Comparison of ENCODE assay signal across 15 cellular contexts in the genomic region with DNA sequence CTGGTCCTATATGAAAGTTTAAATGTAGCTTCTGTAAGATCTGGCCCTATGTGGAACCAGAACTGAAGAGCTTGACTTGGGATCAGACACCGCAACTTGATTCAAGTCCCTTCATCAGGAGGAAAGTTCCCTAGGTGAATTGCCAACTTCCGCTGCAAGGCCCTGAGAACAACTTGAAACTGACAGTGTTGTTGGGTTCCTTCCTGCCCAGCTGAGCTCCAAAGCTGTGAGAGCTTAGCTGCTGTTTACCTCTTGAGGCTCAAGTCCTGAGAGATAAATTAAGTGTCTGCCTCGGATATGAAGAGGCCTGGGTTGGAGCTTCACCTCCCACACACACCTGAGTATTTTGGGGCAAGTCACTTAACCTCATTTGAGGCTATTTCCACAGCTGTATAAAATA. TPM values are rescaled to one million over a fixed set of nuclear protein-coding genes. Genes with fewer than 3 reads are reported as not detected.
A peak's percentile ranks its signal among the peaks of the same experiment; 100 is the strongest.
DNase-seq lines count a peak whose midpoint lies in the region; ATAC-seq, FAIRE-seq and TF ChIP-seq lines count a peak whose summit lies in the region.
"Had no signal": no experiment of that assay in that cellular context is flagged by ENCODE, and none has a peak within 500 bp of the region (broad histone marks: within the 10 kb centered on the region; RNA-seq: fewer than 3 reads in every experiment).

No MANE protein-coding gene starts in this region.

- peak overlapping the region; percentile 17 for H3K9ac ChIP-seq in astrocyte (ENCODE audit: low read length)

- TF ChIP-seq EP300 in A549 (IDR thresholded peaks at IDR 0.05), result no peak

- H3K36me3 Mint-ChIP-seq in astrocyte (ENCODE audit: low read depth, unreplicated experiment), result peaks cover 13% of the 10 kb centered on the region
- peaks cover 40% of the 10 kb centered on the region for H3K36me3 Mint-ChIP-seq in activated CD4-positive, alpha-beta memory T cell treated with anti-CD3 and anti-CD28 coated beads, Interleukin-2, amount 10 ng/mL, durations not matched to agents 7 days and 5 days (ENCODE audit: low read depth)

- CTCF ChIA-PET in A549 (lab: Yijun Ruan, JAX), result interaction anchor here (0.7 to 6.3 kb wide), 40 partner anchors 9 to 1470 kb away, joined by 3 to 66 read pairs (median 6); a partner anchor contains a TSS
- CTCF ChIA-PET in activated CD4-positive, alpha-beta memory T cell treated with anti-CD3 and anti-CD28 coated beads, Interleukin-2, amount 10 ng/mL, durations not matched to agents 7 days and 5 days (lab: Charles Lee), result interaction anchor here (0.7 to 4.9 kb wide), 28 partner anchors 14 to 338 kb away, joined by 3 to 32 read pairs (median 4); a partner anchor contains a TSS

- intact Hi-C loops in psoas muscle (cut with DNase I), result loop anchor here (5.0 to 10.0 kb wide), 2 partner anchors 46 to 154 kb away; no protein-coding TSS in a partner anchor

- H3K27ac Mint-ChIP-seq in astrocyte (ENCODE audit: unreplicated experiment), result no peak overlapping the region
- no peak overlapping the region for H3K27ac Mint-ChIP-seq in activated CD4-positive, alpha-beta memory T cell treated with anti-CD3 and anti-CD28 coated beads, Interleukin-2, amount 10 ng/mL, durations not matched to agents 7 days and 5 days

- POLR2A ChIA-PET in A549 (lab: Yijun Ruan, JAX), result interaction anchor here (0.5 to 1.8 kb wide), 6 partner anchors 49 to 450 kb away, joined by 3 to 15 read pairs (median 4); a partner anchor contains a TSS
- POLR2A ChIA-PET in activated CD4-positive, alpha-beta memory T cell treated with anti-CD3 and anti-CD28 coated beads, Interleukin-2, amount 10 ng/mL, durations not matched to agents 7 days and 5 days (lab: Charles Lee), result interaction anchor here (1.1 to 1.3 kb wide), 3 partner anchors 24 to 233 kb away, joined by 3 to 6 read pairs (median 4); no protein-coding TSS in a partner anchor

- H3K4me1 Mint-ChIP-seq in astrocyte (ENCODE audit: low read depth, unreplicated experiment), result peaks cover 33% of the 10 kb centered on the region
- peaks cover 42% of the 10 kb centered on the region for H3K4me1 Mint-ChIP-seq in activated CD4-positive, alpha-beta memory T cell treated with anti-CD3 and anti-CD28 coated beads, Interleukin-2, amount 10 ng/mL, durations not matched to agents 7 days and 5 days

- H3K9me3 ChIP-seq in A549 (no peaks in the 10 kb centered on the region), astrocyte (ENCODE audit: insufficient read depth, low read depth, low read length) (no peaks in the 10 kb centered on the region), cardiac muscle cell (ENCODE audit: low read depth) (no peaks in the 10 kb centered on the region), psoas muscle (no peaks in the 10 kb centered on the region)
- H3K9me3 ChIP-seq: MG63 had no signal

- H3K27me3 ChIP-seq in astrocyte (ENCODE audit: insufficient read depth, low read length) (no peaks in the 10 kb centered on the region), cardiac muscle cell (no peaks in the 10 kb centered on the region), psoas muscle (ENCODE audit: insufficient read depth in 3 of 3, low read length in 2 of 3) (no peaks in the 10 kb centered on the region)
- H3K27me3 ChIP-seq: MG63 had no signal

- H4K20me1 ChIP-seq in astrocyte (ENCODE audit: insufficient read depth, low read length), result peaks cover 2% of the 10 kb centered on the region

- DNase-seq in A549 (ENCODE audit: low read depth in 1 of 2, low spot score in 1 of 2) (no peak), astrocyte (ENCODE audit: low read depth) (no peak), cardiac muscle cell (ENCODE audit: low read depth in 1 of 2, low spot score in 1 of 2) (peak in 1 of 2 donors; percentile 35), psoas muscle (peak in 1 of 2 donors; percentile 58), GM13976 (ENCODE audit: low spot score) (no peak), NCI-H2029 (lab: John Stamatoyannopoulos, UW) (no peak), GM13977 (ENCODE audit: low spot score) (no peak)
- DNase-seq in activated CD4-positive, alpha-beta memory T cell treated with anti-CD3 and anti-CD28 coated beads, Interleukin-2, amount 10 ng/mL, durations not matched to agents 7 days and 5 days, result no peak
- DNase-seq: activated naive CD4-positive, alpha-beta T cell treated with anti-CD3 and anti-CD28 coated beads, Interleukin-2, amount 50 U/mL, for 16 hours; retina; RPMI8226 had no signal

- H3K27me3 Mint-ChIP-seq in astrocyte (ENCODE audit: low read depth, unreplicated experiment), result no peaks in the 10 kb centered on the region
- no peaks in the 10 kb centered on the region for H3K27me3 Mint-ChIP-seq in activated CD4-positive, alpha-beta memory T cell treated with anti-CD3 and anti-CD28 coated beads, Interleukin-2, amount 10 ng/mL, durations not matched to agents 7 days and 5 days
- H3K27me3 Mint-ChIP-seq: dendritic cell treated with granulocyte-macrophage colony-stimulating factor and Interleukin-4, amounts not matched to agents 40 ng/mL and 50 ng/mL, for 4 days had no signal

- peaks cover 5% of the 10 kb centered on the region for H3K36me3 ChIP-seq in astrocyte (ENCODE audit: insufficient read depth, low read length)
- H3K36me3 ChIP-seq in cardiac muscle cell, result no peaks in the 10 kb centered on the region
- peaks cover 6 to 7% of the 10 kb centered on the region in 2 donors for H3K36me3 ChIP-seq in psoas muscle (ENCODE audit: insufficient read depth in 1 of 2, low read depth in 1 of 2)

- H3K4me1 ChIP-seq in A549 (peaks cover 51% of the 10 kb centered on the region), astrocyte (ENCODE audit: insufficient read depth, low read length) (peaks cover 19% of the 10 kb centered on the region), cardiac muscle cell (ENCODE audit: low read depth) (peaks cover 44% of the 10 kb centered on the region), psoas muscle (peaks cover 15% of the 10 kb centered on the region)

- no peak overlapping the region for H3K4me3 Mint-ChIP-seq in astrocyte (ENCODE audit: unreplicated experiment)
- H3K4me3 Mint-ChIP-seq in activated CD4-positive, alpha-beta memory T cell treated with anti-CD3 and anti-CD28 coated beads, Interleukin-2, amount 10 ng/mL, durations not matched to agents 7 days and 5 days, result no peak overlapping the region
- H3K4me3 Mint-ChIP-seq: dendritic cell treated with granulocyte-macrophage colony-stimulating factor and Interleukin-4, amounts not matched to agents 40 ng/mL and 50 ng/mL, for 4 days had no signal

- in situ Hi-C loops in GM13976 (cut with MboI; ENCODE audit: low sequenced_read_pairs, unreplicated experiment), result loop anchor here (5.0 kb wide), 1 partner anchor 231 kb away; no protein-coding TSS in a partner anchor
- in situ Hi-C loops in GM13977 (cut with MboI; ENCODE audit: low pct_unique_long_range_greater_than_20kb, low sequenced_read_pairs, unreplicated experiment), result loop anchor here (5.0 kb wide), 1 partner anchor 231 kb away; no protein-coding TSS in a partner anchor

- H3K4me2 ChIP-seq in A549, result peak overlapping the region; percentile 74
- H3K4me2 ChIP-seq in astrocyte (ENCODE audit: low read length), result peak overlapping the region; percentile 45

- H3K27ac ChIP-seq in A549 (peak overlapping the region; percentile 78 to 83), astrocyte (ENCODE audit: low read depth, low read length) (no peak overlapping the region), cardiac muscle cell (peak overlapping the region; percentile 48), psoas muscle (peak overlapping the region; percentile 53)

- TF ChIP-seq RAD21 in A549 (conservative IDR thresholded peaks at IDR 0.05 in 1 of 2, IDR thresholded peaks at IDR 0.05 in 1 of 2), result no peak

- FAIRE-seq in A549 (lab: Jason Lieb, UNC), result no peak
- FAIRE-seq in astrocyte (lab: Jason Lieb, UNC), result no peak
- FAIRE-seq: TTC549, urothelium cell line had no signal

- no peak for TF ChIP-seq POLR2A in A549 (IDR thresholded peaks at IDR 0.05; ENCODE audit: low read length)

- H3K9me3 Mint-ChIP-seq in astrocyte (ENCODE audit: unreplicated experiment), result no peaks in the 10 kb centered on the region
- H3K9me3 Mint-ChIP-seq in activated CD4-positive, alpha-beta memory T cell treated with anti-CD3 and anti-CD28 coated beads, Interleukin-2, amount 10 ng/mL, durations not matched to agents 7 days and 5 days, result no peaks in the 10 kb centered on the region
- H3K9me3 Mint-ChIP-seq: dendritic cell treated with granulocyte-macrophage colony-stimulating factor and Interleukin-4, amounts not matched to agents 40 ng/mL and 50 ng/mL, for 4 days had no signal

- H3K4me3 ChIP-seq in A549 (no peak overlapping the region), astrocyte (ENCODE audit: insufficient read depth, low read depth, low read length) (no peak overlapping the region), cardiac muscle cell (no peak overlapping the region), psoas muscle (no peak overlapping the region)
- H3K4me3 ChIP-seq: MG63 had no signal

- H3K79me2 ChIP-seq in astrocyte (ENCODE audit: insufficient read depth, low read length), result peaks cover under 1% of the 10 kb centered on the region

- ATAC-seq in A549 (peak in 1 of 2 experiments; percentile 12; a peak in 1 of 6 replicates), psoas muscle (peak in 2 of 4 donors; percentile 25 to 56)

- TF ChIP-seq CTCF in A549 (IDR thresholded peaks at IDR 0.05) (no peak), astrocyte (IDR thresholded peaks at IDR 0.05; ENCODE audit: insufficient read depth, low read depth, low read length) (no peak), cardiac muscle cell (IDR thresholded peaks at IDR 0.05; ENCODE audit: low read depth, low read length) (no peak), psoas muscle (IDR thresholded peaks at IDR 0.05) (no peak), GM13976 (IDR thresholded peaks at IDR 0.05; ENCODE audit: borderline replicate concordance, control extremely low read depth, extremely low read depth, insufficient read depth, missing control alignments) (no peak), GM13977 (IDR thresholded peaks at IDR 0.05; ENCODE audit: extremely low read depth, insufficient read depth, missing control alignments) (no peak)

- H2AFZ ChIP-seq in astrocyte (ENCODE audit: low read depth, low read length), result no peak overlapping the region

- WGBS in A549 (ENCODE audit: missing lambda C conversion rate), result 81% methylated on average over 3 of the region's 3 CpGs
- 41 to 56% (median 55%) methylated on average over 3 of the region's 3 CpGs for WGBS in psoas muscle, 3 donors

RNA-seq across cellular contexts. Expression of a gene that starts 44.7 kb away (rescaled TPM):
- polyA plus RNA-seq in A549 (2011; rRNA removed), result 5.1 and 5.2 TPM in 2 replicates
- polyA plus RNA-seq in A549 (2012; cell fraction: cytosol; rRNA removed), result 2.3 TPM in 2 replicates
- 3.2 and 4.1 TPM in 2 replicates for polyA plus RNA-seq in A549 (2012; cell fraction: nucleus; rRNA removed)
- 3.8 to 4.2 TPM (median 4.0 TPM) in 3 replicates for polyA plus RNA-seq in A549 (2017; fragmentation: RNase III; extraction: RNeasy Plus Mini Kit Qiagen cat#74134 plus additional on column Dnase treatment)
- 2.2 and 2.9 TPM in 2 replicates for polyA minus RNA-seq in A549 (2011; rRNA and poly(A)+ RNA removed)
- total RNA-seq in astrocyte, result 0.99 and 1.8 TPM in 2 replicates
- total RNA-seq in cardiac muscle cell, result 5.1 and 22.5 TPM in 2 replicates
- 10.2 and 27.0 TPM in 2 replicates for polyA plus RNA-seq in cardiac muscle cell
- total RNA-seq in psoas muscle, result 1 to 10 TPM in 1 of 4 donors, under 1 TPM in 3; 0.63 to 1.4 (median 0.92) TPM
- polyA plus RNA-seq in psoas muscle, result 1 to 10 TPM; 1.1 to 1.8 (median 1.2) TPM
- total RNA-seq in activated CD4-positive, alpha-beta memory T cell treated with anti-CD3 and anti-CD28 coated beads, Interleukin-2, amount 10 ng/mL, durations not matched to agents 7 days and 5 days, result 10 to 100 TPM; 16.2 to 17.4 TPM

RNA-seq across cellular contexts. Expression of a gene that starts 44.7 kb away (rescaled TPM):
- polyA plus RNA-seq in A549 (2011; rRNA removed), result 21.0 and 25.1 TPM in 2 replicates
- 4.7 and 6.2 TPM in 2 replicates for polyA plus RNA-seq in A549 (2012; cell fraction: cytosol; rRNA removed)
- 7.0 and 7.9 TPM in 2 replicates for polyA plus RNA-seq in A549 (2012; cell fraction: nucleus; rRNA removed)
- polyA plus RNA-seq in A549 (2017; fragmentation: RNase III; extraction: RNeasy Plus Mini Kit Qiagen cat#74134 plus additional on column Dnase treatment), result 14.4 to 19.3 TPM (median 15.9 TPM) in 3 replicates
- 7.0 and 7.3 TPM in 2 replicates for polyA minus RNA-seq in A549 (2011; rRNA and poly(A)+ RNA removed)
- total RNA-seq in astrocyte, result 11.4 and 12.9 TPM in 2 replicates
- 26.9 and 28.0 TPM in 2 replicates for total RNA-seq in cardiac muscle cell
- polyA plus RNA-seq in cardiac muscle cell, result 18.1 and 39.3 TPM in 2 replicates
- 1 to 10 TPM; 4.2 to 9.5 (median 7.9) TPM for total RNA-seq in psoas muscle
- polyA plus RNA-seq in psoas muscle, result 10 to 100 TPM in 1 of 3 donors, 1 to 10 TPM in 2; 3.6 to 14.9 (median 5.4) TPM
- total RNA-seq in activated CD4-positive, alpha-beta memory T cell treated with anti-CD3 and anti-CD28 coated beads, Interleukin-2, amount 10 ng/mL, durations not matched to agents 7 days and 5 days, result 10 to 100 TPM; 12.4 to 13.2 TPM

RNA-seq across cellular contexts. Expression of a gene that starts 49.2 kb away (rescaled TPM):
- polyA plus RNA-seq in A549 (2011; rRNA removed), result 7.2 and 7.5 TPM in 2 replicates
- 2.1 and 2.3 TPM in 2 replicates for polyA plus RNA-seq in A549 (2012; cell fraction: cytosol; rRNA removed)
- 2.0 and 3.5 TPM in 2 replicates for polyA plus RNA-seq in A549 (2012; cell fraction: nucleus; rRNA removed)
- polyA plus RNA-seq in A549 (2017; fragmentation: RNase III; extraction: RNeasy Plus Mini Kit Qiagen cat#74134 plus additional on column Dnase treatment), result 5.2 to 5.9 TPM (median 5.9 TPM) in 3 replicates
- polyA minus RNA-seq in A549 (2011; rRNA and poly(A)+ RNA removed), result 16.4 and 17.8 TPM in 2 replicates
- total RNA-seq in astrocyte, result 33.0 and 34.0 TPM in 2 replicates
- total RNA-seq in cardiac muscle cell, result 6.7 and 9.2 TPM in 2 replicates
- polyA plus RNA-seq in cardiac muscle cell, result 4.5 and 6.6 TPM in 2 replicates
- total RNA-seq in psoas muscle, result 10 to 100 TPM in 2 of 4 donors, 1 to 10 TPM in 2; 6.8 to 19.6 (median 11.6) TPM
- 1 to 10 TPM; 2.2 to 8.7 (median 8.6) TPM for polyA plus RNA-seq in psoas muscle
- 10 to 100 TPM; 20.7 to 21.6 TPM for total RNA-seq in activated CD4-positive, alpha-beta memory T cell treated with anti-CD3 and anti-CD28 coated beads, Interleukin-2, amount 10 ng/mL, durations not matched to agents 7 days and 5 days

RNA-seq across cellular contexts. Expression of a gene that starts 49.6 kb away (rescaled TPM):
- polyA plus RNA-seq in A549 (2011; rRNA removed) (37.8 and 44.0 TPM in 2 replicates), A549 (2017; fragmentation: RNase III; extraction: RNeasy Plus Mini Kit Qiagen cat#74134 plus additional on column Dnase treatment) (38.6 to 48.8 TPM (median 40.6 TPM) in 3 replicates), cardiac muscle cell (37.3 and 41.6 TPM in 2 replicates), psoas muscle (10 to 100 TPM; 33.6 to 54.0 (median 53.8) TPM)
- 16.6 and 17.7 TPM in 2 replicates for polyA plus RNA-seq in A549 (2012; cell fraction: cytosol; rRNA removed)
- 3.8 and 6.5 TPM in 2 replicates for polyA plus RNA-seq in A549 (2012; cell fraction: nucleus; rRNA removed)
- polyA minus RNA-seq in A549 (2011; rRNA and poly(A)+ RNA removed), result 9.4 and 12.8 TPM in 2 replicates
- total RNA-seq in astrocyte (23.0 and 24.1 TPM in 2 replicates), cardiac muscle cell (42.6 and 49.8 TPM in 2 replicates), psoas muscle (10 to 100 TPM; 27.2 to 47.9 (median 32.7) TPM)
- 10 to 100 TPM; 45.2 to 47.0 TPM for total RNA-seq in activated CD4-positive, alpha-beta memory T cell treated with anti-CD3 and anti-CD28 coated beads, Interleukin-2, amount 10 ng/mL, durations not matched to agents 7 days and 5 days
